22 cellular contexts compared by ENCODE assay signal in genomic region chr19:30240904-30241695, GRCh38.
"Had no signal": no experiment of that assay in that cellular context is flagged by ENCODE, and none has a peak within 500 bp of the region (broad histone marks: within the 10 kb centered on the region; RNA-seq: fewer than 3 reads in every experiment).

No MANE protein-coding gene starts in this region.

- FAIRE-seq: RCC 7860 had no signal

- DNase-seq: IMR-90, Karpas-422, KG1, MG63, NCI-H1092, NCI-H1105 treated with DMSO at 0.1 percent for 48 hours, NCI-H1417 treated with DMSO at 0.1 percent for 48 hours, NCI-H146, NCI-H1694 treated with DMSO at 0.1 percent for 48 hours, NCI-H1930, NCI-H2081, NCI-H2107, NCI-H2227 treated with DMSO at 0.1 percent for 48 hours, NCI-H510A, NCI-H524 treated with DMSO at 0.1 percent for 48 hours, NCI-H69, NCI-H774, RPMI8226, SHP77, SK-N-SH, SW 1271 had no signal
